In the genomic region with DNA sequence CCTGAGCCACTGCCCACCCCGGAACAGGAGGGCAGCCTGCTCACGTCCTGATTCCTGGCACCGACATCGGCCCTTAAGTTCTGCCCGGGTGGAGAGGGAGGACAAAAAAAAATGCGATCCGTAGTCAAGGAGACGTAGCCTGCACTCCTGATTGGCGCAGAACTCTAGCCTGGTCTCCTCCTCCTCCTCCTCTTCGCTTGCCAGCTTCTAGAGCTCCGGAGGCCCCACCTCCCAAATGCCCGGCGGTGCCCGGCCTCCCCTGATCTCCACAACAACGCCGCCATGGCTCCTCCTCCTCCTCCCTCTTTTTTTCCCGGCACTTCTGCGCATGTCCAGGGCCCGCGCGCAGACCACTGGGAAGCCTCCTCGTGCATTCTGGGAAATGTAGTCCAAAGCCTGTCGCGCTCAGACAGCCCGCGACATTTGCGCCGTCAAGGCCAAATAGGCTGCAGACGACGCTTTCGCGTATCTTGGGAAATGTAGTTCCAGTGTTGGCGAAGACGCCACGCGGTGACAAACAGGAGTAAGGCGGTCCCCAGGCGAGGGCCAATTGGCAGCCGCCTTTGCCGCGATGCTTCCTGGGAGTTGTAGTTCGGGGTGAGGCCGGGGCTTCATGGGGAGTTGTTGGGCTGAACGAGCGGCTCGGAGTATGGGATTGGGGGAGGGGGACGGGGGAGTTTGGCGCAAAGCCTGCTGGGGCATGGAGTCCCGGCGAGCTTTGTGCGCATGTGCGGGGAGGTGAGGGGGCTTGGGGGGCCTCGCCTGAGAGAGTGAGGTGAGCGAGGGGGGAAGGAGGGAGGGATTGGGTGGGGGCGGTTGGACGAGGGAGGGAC, we compare ENCODE assay signal across 1 cellular context.
TF ChIP-seq lines count a peak whose summit lies in the region.

A gene (plus strand): TSS at position 705 of the 833 bp plus-strand sequence. CDS start 5,625 bp downstream, outside the sequence.

TF ChIP-seq in HepG2, 621 proteins besides CTCF, POLR2A, EP300 and RAD21 (continued from another document and continues in another):
- TF ChIP-seq, protein P1, sequence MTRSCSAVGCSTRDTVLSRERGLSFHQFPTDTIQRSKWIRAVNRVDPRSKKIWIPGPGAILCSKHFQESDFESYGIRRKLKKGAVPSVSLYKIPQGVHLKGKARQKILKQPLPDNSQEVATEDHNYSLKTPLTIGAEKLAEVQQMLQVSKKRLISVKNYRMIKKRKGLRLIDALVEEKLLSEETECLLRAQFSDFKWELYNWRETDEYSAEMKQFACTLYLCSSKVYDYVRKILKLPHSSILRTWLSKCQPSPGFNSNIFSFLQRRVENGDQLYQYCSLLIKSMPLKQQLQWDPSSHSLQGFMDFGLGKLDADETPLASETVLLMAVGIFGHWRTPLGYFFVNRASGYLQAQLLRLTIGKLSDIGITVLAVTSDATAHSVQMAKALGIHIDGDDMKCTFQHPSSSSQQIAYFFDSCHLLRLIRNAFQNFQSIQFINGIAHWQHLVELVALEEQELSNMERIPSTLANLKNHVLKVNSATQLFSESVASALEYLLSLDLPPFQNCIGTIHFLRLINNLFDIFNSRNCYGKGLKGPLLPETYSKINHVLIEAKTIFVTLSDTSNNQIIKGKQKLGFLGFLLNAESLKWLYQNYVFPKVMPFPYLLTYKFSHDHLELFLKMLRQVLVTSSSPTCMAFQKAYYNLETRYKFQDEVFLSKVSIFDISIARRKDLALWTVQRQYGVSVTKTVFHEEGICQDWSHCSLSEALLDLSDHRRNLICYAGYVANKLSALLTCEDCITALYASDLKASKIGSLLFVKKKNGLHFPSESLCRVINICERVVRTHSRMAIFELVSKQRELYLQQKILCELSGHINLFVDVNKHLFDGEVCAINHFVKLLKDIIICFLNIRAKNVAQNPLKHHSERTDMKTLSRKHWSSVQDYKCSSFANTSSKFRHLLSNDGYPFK (CRISPR knock-in tag; IDR thresholded peaks at IDR 0.05; ENCODE audit: borderline replicate concordance): peak; percentile 82; the same call in 1 of the 2 replicates
- peak; percentile 67 for TF ChIP-seq TBX2 (CRISPR knock-in tag; IDR thresholded peaks at IDR 0.05; ENCODE audit: borderline replicate concordance)
- TF ChIP-seq YEATS4 (CRISPR knock-in tag; IDR thresholded peaks at IDR 0.05; ENCODE audit: borderline replicate concordance): peak; percentile 33; the same call in 1 of the 2 replicates
- no peak for TF ChIP-seq SOX6 (IDR thresholded peaks at IDR 0.05)
- peak; percentile 49 for TF ChIP-seq SOX6 (CRISPR knock-in tag; IDR thresholded peaks at IDR 0.05)
- peak; percentile 61; the same call in 1 of the 2 replicates for TF ChIP-seq MIER3 (CRISPR knock-in tag; IDR thresholded peaks at IDR 0.05; ENCODE audit: borderline replicate concordance)
- peak; percentile 80; the same call in 1 of the 2 replicates for TF ChIP-seq REPIN1 (CRISPR knock-in tag; IDR thresholded peaks at IDR 0.05; ENCODE audit: borderline replicate concordance, low read depth)
- TF ChIP-seq MTF1 (CRISPR knock-in tag; IDR thresholded peaks at IDR 0.05): peak; percentile 51; the same call in 1 of the 2 replicates
- TF ChIP-seq RBFOX2 (IDR thresholded peaks at IDR 0.05; ENCODE audit: low read depth, low read length): peak; percentile 58
- TF ChIP-seq, protein P2, sequence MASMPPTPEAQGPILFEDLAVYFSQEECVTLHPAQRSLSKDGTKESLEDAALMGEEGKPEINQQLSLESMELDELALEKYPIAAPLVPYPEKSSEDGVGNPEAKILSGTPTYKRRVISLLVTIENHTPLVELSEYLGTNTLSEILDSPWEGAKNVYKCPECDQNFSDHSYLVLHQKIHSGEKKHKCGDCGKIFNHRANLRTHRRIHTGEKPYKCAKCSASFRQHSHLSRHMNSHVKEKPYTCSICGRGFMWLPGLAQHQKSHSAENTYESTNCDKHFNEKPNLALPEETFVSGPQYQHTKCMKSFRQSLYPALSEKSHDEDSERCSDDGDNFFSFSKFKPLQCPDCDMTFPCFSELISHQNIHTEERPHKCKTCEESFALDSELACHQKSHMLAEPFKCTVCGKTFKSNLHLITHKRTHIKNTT (CRISPR knock-in tag; IDR thresholded peaks at IDR 0.05): 0 out of 2 replicates have a peak, but pooled peaks have one; percentile 47
- TF ChIP-seq NFYC (CRISPR knock-in tag; IDR thresholded peaks at IDR 0.05): peak; percentile 87
- peak; percentile 19; the same call in 1 of the 2 replicates for TF ChIP-seq ZNF124 (CRISPR knock-in tag; IDR thresholded peaks at IDR 0.05)
- TF ChIP-seq SUZ12 (IDR thresholded peaks at IDR 0.05; ENCODE audit: low read depth, low read length): peak; percentile 89
- TF ChIP-seq, protein P3, sequence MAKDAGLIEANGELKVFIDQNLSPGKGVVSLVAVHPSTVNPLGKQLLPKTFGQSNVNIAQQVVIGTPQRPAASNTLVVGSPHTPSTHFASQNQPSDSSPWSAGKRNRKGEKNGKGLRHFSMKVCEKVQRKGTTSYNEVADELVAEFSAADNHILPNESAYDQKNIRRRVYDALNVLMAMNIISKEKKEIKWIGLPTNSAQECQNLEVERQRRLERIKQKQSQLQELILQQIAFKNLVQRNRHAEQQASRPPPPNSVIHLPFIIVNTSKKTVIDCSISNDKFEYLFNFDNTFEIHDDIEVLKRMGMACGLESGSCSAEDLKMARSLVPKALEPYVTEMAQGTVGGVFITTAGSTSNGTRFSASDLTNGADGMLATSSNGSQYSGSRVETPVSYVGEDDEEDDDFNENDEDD (CRISPR knock-in tag; IDR thresholded peaks at IDR 0.05; ENCODE audit: borderline replicate concordance): peak; percentile 62; the same call in 1 of the 2 replicates
- TF ChIP-seq, protein P4, sequence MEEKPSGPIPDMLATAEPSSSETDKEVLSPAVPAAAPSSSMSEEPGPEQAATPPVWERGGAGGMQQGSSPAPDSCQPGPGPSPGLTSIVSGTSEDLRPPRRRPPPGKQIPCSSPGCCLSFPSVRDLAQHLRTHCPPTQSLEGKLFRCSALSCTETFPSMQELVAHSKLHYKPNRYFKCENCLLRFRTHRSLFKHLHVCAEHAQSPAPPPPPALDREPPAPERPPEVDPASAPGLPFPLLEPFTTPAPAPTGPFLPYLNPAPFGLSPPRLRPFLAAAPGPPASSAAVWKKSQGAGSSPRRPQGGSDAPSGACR (CRISPR knock-in tag; IDR thresholded peaks at IDR 0.05): peak; percentile 62; the same call in 1 of the 2 replicates
- TF ChIP-seq ZNF331 (CRISPR knock-in tag; IDR thresholded peaks at IDR 0.05): peak; percentile 64; the same call in 1 of the 2 replicates
- TF ChIP-seq, protein P5, sequence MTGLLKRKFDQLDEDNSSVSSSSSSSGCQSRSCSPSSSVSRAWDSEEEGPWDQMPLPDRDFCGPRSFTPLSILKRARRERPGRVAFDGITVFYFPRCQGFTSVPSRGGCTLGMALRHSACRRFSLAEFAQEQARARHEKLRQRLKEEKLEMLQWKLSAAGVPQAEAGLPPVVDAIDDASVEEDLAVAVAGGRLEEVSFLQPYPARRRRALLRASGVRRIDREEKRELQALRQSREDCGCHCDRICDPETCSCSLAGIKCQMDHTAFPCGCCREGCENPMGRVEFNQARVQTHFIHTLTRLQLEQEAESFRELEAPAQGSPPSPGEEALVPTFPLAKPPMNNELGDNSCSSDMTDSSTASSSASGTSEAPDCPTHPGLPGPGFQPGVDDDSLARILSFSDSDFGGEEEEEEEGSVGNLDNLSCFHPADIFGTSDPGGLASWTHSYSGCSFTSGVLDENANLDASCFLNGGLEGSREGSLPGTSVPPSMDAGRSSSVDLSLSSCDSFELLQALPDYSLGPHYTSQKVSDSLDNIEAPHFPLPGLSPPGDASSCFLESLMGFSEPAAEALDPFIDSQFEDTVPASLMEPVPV (CRISPR knock-in tag; IDR thresholded peaks at IDR 0.05): no peak
- TF ChIP-seq ZFP90 (CRISPR knock-in tag; IDR thresholded peaks at IDR 0.05; ENCODE audit: borderline replicate concordance): peak; percentile 45; the same call in 1 of the 2 replicates
- peak; percentile 30; the same call in 1 of the 2 replicates for TF ChIP-seq POLR2AphosphoS5 (IDR thresholded peaks at IDR 0.05; ENCODE audit: low read depth, low read length)
- peak; percentile 45; the same call in 1 of the 2 replicates for TF ChIP-seq KDM5B (CRISPR knock-in tag; IDR thresholded peaks at IDR 0.05; ENCODE audit: borderline replicate concordance)
- peak; percentile 19; the same call in 1 of the 2 replicates for TF ChIP-seq TAF1 (CRISPR knock-in tag; IDR thresholded peaks at IDR 0.05)
- TF ChIP-seq PHF20 (CRISPR knock-in tag; IDR thresholded peaks at IDR 0.05): peak; percentile 53; the same call in 1 of the 2 replicates
- TF ChIP-seq, protein P6, sequence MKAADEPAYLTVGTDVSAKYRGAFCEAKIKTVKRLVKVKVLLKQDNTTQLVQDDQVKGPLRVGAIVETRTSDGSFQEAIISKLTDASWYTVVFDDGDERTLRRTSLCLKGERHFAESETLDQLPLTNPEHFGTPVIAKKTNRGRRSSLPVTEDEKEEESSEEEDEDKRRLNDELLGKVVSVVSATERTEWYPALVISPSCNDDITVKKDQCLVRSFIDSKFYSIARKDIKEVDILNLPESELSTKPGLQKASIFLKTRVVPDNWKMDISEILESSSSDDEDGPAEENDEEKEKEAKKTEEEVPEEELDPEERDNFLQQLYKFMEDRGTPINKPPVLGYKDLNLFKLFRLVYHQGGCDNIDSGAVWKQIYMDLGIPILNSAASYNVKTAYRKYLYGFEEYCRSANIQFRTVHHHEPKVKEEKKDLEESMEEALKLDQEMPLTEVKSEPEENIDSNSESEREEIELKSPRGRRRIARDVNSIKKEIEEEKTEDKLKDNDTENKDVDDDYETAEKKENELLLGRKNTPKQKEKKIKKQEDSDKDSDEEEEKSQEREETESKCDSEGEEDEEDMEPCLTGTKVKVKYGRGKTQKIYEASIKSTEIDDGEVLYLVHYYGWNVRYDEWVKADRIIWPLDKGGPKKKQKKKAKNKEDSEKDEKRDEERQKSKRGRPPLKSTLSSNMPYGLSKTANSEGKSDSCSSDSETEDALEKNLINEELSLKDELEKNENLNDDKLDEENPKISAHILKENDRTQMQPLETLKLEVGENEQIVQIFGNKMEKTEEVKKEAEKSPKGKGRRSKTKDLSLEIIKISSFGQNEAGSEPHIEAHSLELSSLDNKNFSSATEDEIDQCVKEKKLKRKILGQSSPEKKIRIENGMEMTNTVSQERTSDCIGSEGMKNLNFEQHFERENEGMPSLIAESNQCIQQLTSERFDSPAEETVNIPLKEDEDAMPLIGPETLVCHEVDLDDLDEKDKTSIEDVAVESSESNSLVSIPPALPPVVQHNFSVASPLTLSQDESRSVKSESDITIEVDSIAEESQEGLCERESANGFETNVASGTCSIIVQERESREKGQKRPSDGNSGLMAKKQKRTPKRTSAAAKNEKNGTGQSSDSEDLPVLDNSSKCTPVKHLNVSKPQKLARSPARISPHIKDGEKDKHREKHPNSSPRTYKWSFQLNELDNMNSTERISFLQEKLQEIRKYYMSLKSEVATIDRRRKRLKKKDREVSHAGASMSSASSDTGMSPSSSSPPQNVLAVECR (CRISPR knock-in tag; IDR thresholded peaks at IDR 0.05; ENCODE audit: borderline replicate concordance): peak; percentile 61
- peak; percentile 86; the same call in 1 of the 2 replicates for TF ChIP-seq MYC (CRISPR knock-in tag; IDR thresholded peaks at IDR 0.05; ENCODE audit: borderline replicate concordance)
- TF ChIP-seq, protein P7, sequence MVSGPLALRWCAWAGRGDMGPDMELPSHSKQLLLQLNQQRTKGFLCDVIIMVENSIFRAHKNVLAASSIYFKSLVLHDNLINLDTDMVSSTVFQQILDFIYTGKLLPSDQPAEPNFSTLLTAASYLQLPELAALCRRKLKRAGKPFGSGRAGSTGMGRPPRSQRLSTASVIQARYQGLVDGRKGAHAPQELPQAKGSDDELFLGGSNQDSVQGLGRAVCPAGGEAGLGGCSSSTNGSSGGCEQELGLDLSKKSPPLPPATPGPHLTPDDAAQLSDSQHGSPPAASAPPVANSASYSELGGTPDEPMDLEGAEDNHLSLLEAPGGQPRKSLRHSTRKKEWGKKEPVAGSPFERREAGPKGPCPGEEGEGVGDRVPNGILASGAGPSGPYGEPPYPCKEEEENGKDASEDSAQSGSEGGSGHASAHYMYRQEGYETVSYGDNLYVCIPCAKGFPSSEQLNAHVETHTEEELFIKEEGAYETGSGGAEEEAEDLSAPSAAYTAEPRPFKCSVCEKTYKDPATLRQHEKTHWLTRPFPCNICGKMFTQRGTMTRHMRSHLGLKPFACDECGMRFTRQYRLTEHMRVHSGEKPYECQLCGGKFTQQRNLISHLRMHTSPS (CRISPR knock-in tag; IDR thresholded peaks at IDR 0.05; ENCODE audit: low read depth): peak; percentile 88; the same call in 1 of the 2 replicates
- TF ChIP-seq RXRB (CRISPR knock-in tag; IDR thresholded peaks at IDR 0.05; ENCODE audit: borderline replicate concordance): peak; percentile 21; the same call in 1 of the 2 replicates
- peak; percentile 98 for TF ChIP-seq HCFC1 (IDR thresholded peaks at IDR 0.05; ENCODE audit: low read depth, low read length)
- peak; percentile 60; the same call in 1 of the 2 replicates for TF ChIP-seq CBFB (CRISPR knock-in tag; IDR thresholded peaks at IDR 0.05)
- TF ChIP-seq, protein P8, sequence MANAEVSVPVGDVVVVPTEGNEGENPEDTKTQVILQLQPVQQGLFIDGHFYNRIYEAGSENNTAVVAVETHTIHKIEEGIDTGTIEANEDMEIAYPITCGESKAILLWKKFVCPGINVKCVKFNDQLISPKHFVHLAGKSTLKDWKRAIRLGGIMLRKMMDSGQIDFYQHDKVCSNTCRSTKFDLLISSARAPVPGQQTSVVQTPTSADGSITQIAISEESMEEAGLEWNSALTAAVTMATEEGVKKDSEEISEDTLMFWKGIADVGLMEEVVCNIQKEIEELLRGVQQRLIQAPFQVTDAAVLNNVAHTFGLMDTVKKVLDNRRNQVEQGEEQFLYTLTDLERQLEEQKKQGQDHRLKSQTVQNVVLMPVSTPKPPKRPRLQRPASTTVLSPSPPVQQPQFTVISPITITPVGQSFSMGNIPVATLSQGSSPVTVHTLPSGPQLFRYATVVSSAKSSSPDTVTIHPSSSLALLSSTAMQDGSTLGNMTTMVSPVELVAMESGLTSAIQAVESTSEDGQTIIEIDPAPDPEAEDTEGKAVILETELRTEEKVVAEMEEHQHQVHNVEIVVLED (CRISPR knock-in tag; IDR thresholded peaks at IDR 0.05; ENCODE audit: borderline replicate concordance): peak; percentile 95
- peak; percentile 54; the same call in 1 of the 2 replicates for TF ChIP-seq FOXA3 (CRISPR knock-in tag; IDR thresholded peaks at IDR 0.05)
- 0 out of 2 replicates have a peak, but pooled peaks have one; percentile 17 for TF ChIP-seq DNMT3B (CRISPR knock-in tag; conservative IDR thresholded peaks at IDR 0.05)
- TF ChIP-seq ZBTB7A (CRISPR knock-in tag; IDR thresholded peaks at IDR 0.05): no peak
- peak; percentile 84 for TF ChIP-seq ELF1 (CRISPR knock-in tag; IDR thresholded peaks at IDR 0.05)
- peak; percentile 72 for TF ChIP-seq MED1 (CRISPR knock-in tag; IDR thresholded peaks at IDR 0.05)
- TF ChIP-seq, protein P9, sequence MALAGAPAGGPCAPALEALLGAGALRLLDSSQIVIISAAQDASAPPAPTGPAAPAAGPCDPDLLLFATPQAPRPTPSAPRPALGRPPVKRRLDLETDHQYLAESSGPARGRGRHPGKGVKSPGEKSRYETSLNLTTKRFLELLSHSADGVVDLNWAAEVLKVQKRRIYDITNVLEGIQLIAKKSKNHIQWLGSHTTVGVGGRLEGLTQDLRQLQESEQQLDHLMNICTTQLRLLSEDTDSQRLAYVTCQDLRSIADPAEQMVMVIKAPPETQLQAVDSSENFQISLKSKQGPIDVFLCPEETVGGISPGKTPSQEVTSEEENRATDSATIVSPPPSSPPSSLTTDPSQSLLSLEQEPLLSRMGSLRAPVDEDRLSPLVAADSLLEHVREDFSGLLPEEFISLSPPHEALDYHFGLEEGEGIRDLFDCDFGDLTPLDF (CRISPR knock-in tag; IDR thresholded peaks at IDR 0.05): peak; percentile 62; the same call in 1 of the 2 replicates
- TF ChIP-seq POLR2G (IDR thresholded peaks at IDR 0.05; ENCODE audit: low read depth, low read length): peak; percentile 64
